ENCODE assay signal across 10 cellular contexts in genomic region chr2:60925994-60926750, GRCh38. TPM values are rescaled to one million over a fixed set of nuclear protein-coding genes. Genes with fewer than 3 reads are reported as not detected.
DNase-seq lines count a peak whose midpoint lies in the region; ATAC-seq, FAIRE-seq and TF ChIP-seq lines count a peak whose summit lies in the region.
"Had no signal": no experiment of that assay in that cellular context is flagged by ENCODE, and none has a peak within 500 bp of the region (broad histone marks: within the 10 kb centered on the region; RNA-seq: fewer than 3 reads in every experiment).

No MANE protein-coding gene starts in this region.

- no peaks in the 10 kb centered on the region for H3K27me3 ChIP-seq in bronchial epithelial cell (ENCODE audit: control insufficient read depth, insufficient read depth, low read length)
- H3K27me3 ChIP-seq in naive thymus-derived CD4-positive, alpha-beta T cell (ENCODE audit: control insufficient read depth in 2 of 2, insufficient read depth in 2 of 2, low read length in 2 of 2) = peaks cover 0 to 3% of the 10 kb centered on the region in 2 donors

- CTCF ChIA-PET in naive thymus-derived CD4-positive, alpha-beta T cell (lab: Charles Lee) = interaction anchor here (0.7 kb wide), 1 partner anchor 389 kb away, joined by 3 read pairs; no protein-coding TSS in a partner anchor
- CTCF ChIA-PET in activated CD8-positive, alpha-beta T cell treated with anti-CD3 and anti-CD28 coated beads for 36 hours (lab: Charles Lee) = interaction anchor here (1.5 to 1.7 kb wide), 2 partner anchors 56 to 121 kb away, joined by 3 to 5 read pairs; no protein-coding TSS in a partner anchor

- H3K27ac ChIP-seq in naive thymus-derived CD4-positive, alpha-beta T cell (ENCODE audit: low read depth, low read length) = no peak overlapping the region

- H3K27me3 Mint-ChIP-seq in naive thymus-derived CD4-positive, alpha-beta T cell = no peaks in the 10 kb centered on the region
- H3K27me3 Mint-ChIP-seq in activated CD8-positive, alpha-beta T cell treated with anti-CD3 and anti-CD28 coated beads for 36 hours = no peaks in the 10 kb centered on the region

- no peak for TF ChIP-seq POLR2A in NB4 (IDR thresholded peaks at IDR 0.05; ENCODE audit: extremely low read depth, insufficient read length)

- H3K4me3 ChIP-seq in NB4 (ENCODE audit: low read depth, low read length) (no peak overlapping the region), bronchial epithelial cell (ENCODE audit: low read depth, low read length) (no peak overlapping the region)
- no peak overlapping the region for H3K4me3 ChIP-seq in naive thymus-derived CD4-positive, alpha-beta T cell (ENCODE audit: low read length)

- intact Hi-C loops in naive thymus-derived CD4-positive, alpha-beta T cell (cut with micrococcal nuclease) = no loop called here
- intact Hi-C loops in activated CD8-positive, alpha-beta T cell treated with anti-CD3 and anti-CD28 coated beads for 36 hours (cut with micrococcal nuclease) = no loop called here

- DNase-seq in NCI-H2196 (lab: John Stamatoyannopoulos, UW; ENCODE audit: unreplicated experiment) (peak; percentile 10), NCI-H2196 treated with DMSO at 0.1 percent for 48 hours (lab: John Stamatoyannopoulos, UW; ENCODE audit: unreplicated experiment) (no peak), NB4 (ENCODE audit: low read depth) (peak; percentile 49), bronchial epithelial cell (ENCODE audit: low read depth) (peak; percentile 53), GM20000 (ENCODE audit: low spot score) (no peak), UCSD-AML1 (lab: John Stamatoyannopoulos, UW; ENCODE audit: unreplicated experiment) (no peak)
- DNase-seq in naive thymus-derived CD4-positive, alpha-beta T cell = no peak
- DNase-seq in activated CD8-positive, alpha-beta T cell treated with anti-CD3 and anti-CD28 coated beads for 36 hours = no peak
- DNase-seq: left colon, T1000 had no signal

- TF ChIP-seq CTCF in NB4 (IDR thresholded peaks at IDR 0.05; ENCODE audit: low read depth, low read length) (no peak), bronchial epithelial cell (IDR thresholded peaks at IDR 0.05; ENCODE audit: insufficient read depth, low read length, severe bottlenecking) (no peak), GM20000 (IDR thresholded peaks at IDR 0.05; ENCODE audit: extremely low read depth, missing control alignments) (no peak)
- TF ChIP-seq CTCF in activated CD8-positive, alpha-beta T cell treated with anti-CD3 and anti-CD28 coated beads for 36 hours (IDR thresholded peaks at IDR 0.05) = no peak

- peaks cover 0 to 12% (median 4%) of the 10 kb centered on the region in 7 donors for H3K4me1 Mint-ChIP-seq in naive thymus-derived CD4-positive, alpha-beta T cell
- no peaks in the 10 kb centered on the region for H3K4me1 Mint-ChIP-seq in activated CD8-positive, alpha-beta T cell treated with anti-CD3 and anti-CD28 coated beads for 36 hours (ENCODE audit: low read depth)

- H3K36me3 ChIP-seq in bronchial epithelial cell (ENCODE audit: control insufficient read depth, insufficient read depth, low read length) = peaks cover 10% of the 10 kb centered on the region
- H3K36me3 ChIP-seq in naive thymus-derived CD4-positive, alpha-beta T cell (ENCODE audit: control insufficient read depth in 2 of 3, insufficient read depth in 3 of 3, low read length in 3 of 3) = peaks cover 10 to 30% (median 14%) of the 10 kb centered on the region in 3 experiments

- peaks cover 29 to 48% (median 45%) of the 10 kb centered on the region in 5 donors for H3K36me3 Mint-ChIP-seq in naive thymus-derived CD4-positive, alpha-beta T cell
- peaks cover 59% of the 10 kb centered on the region for H3K36me3 Mint-ChIP-seq in activated CD8-positive, alpha-beta T cell treated with anti-CD3 and anti-CD28 coated beads for 36 hours (ENCODE audit: low read depth)

- H3K27ac Mint-ChIP-seq in naive thymus-derived CD4-positive, alpha-beta T cell = peak overlapping the region in 1 of 9 donors; percentile 81
- no peak overlapping the region for H3K27ac Mint-ChIP-seq in activated CD8-positive, alpha-beta T cell treated with anti-CD3 and anti-CD28 coated beads for 36 hours

- H3K4me1 ChIP-seq in naive thymus-derived CD4-positive, alpha-beta T cell (ENCODE audit: control insufficient read depth in 2 of 2, insufficient read depth in 2 of 2, low read length in 2 of 2) = no peaks in the 10 kb centered on the region

- no peaks in the 10 kb centered on the region for H3K9me3 ChIP-seq in naive thymus-derived CD4-positive, alpha-beta T cell (ENCODE audit: control insufficient read depth in 2 of 3, low read length in 3 of 3)

- H3K9me3 Mint-ChIP-seq in naive thymus-derived CD4-positive, alpha-beta T cell = peaks cover 0 to 3% (median 0%) of the 10 kb centered on the region in 11 donors
- H3K9me3 Mint-ChIP-seq in activated CD8-positive, alpha-beta T cell treated with anti-CD3 and anti-CD28 coated beads for 36 hours = peaks cover 7% of the 10 kb centered on the region

- no peak overlapping the region for H3K4me3 Mint-ChIP-seq in naive thymus-derived CD4-positive, alpha-beta T cell
- no peak overlapping the region for H3K4me3 Mint-ChIP-seq in activated CD8-positive, alpha-beta T cell treated with anti-CD3 and anti-CD28 coated beads for 36 hours

- FAIRE-seq in bronchial epithelial cell (lab: Jason Lieb, UNC) = no peak

- POLR2A ChIA-PET in naive thymus-derived CD4-positive, alpha-beta T cell (lab: Charles Lee) = interaction anchor here (0.8 kb wide), 1 partner anchor 254 kb away, joined by 4 read pairs; no protein-coding TSS in a partner anchor
- POLR2A ChIA-PET in activated CD8-positive, alpha-beta T cell treated with anti-CD3 and anti-CD28 coated beads for 36 hours (lab: Charles Lee) = interaction anchor here (0.6 to 0.9 kb wide), 2 partner anchors 11 to 220 kb away, joined by 3 read pairs; no protein-coding TSS in a partner anchor

- peak; percentile 39 for ATAC-seq in naive thymus-derived CD4-positive, alpha-beta T cell
- ATAC-seq in activated CD8-positive, alpha-beta T cell treated with anti-CD3 and anti-CD28 coated beads for 36 hours = no peak
- ATAC-seq: left colon had no signal

RNA-seq across cellular contexts. Expression of gene REL, which starts 44.8 kb away (rescaled TPM):
- 8.6 and 9.0 TPM in 2 replicates for total RNA-seq in bronchial epithelial cell
- total RNA-seq in naive thymus-derived CD4-positive, alpha-beta T cell = 10 to 100 TPM; 18.9 to 78.8 (median 26.4) TPM
- polyA plus RNA-seq in naive thymus-derived CD4-positive, alpha-beta T cell = 10 to 100 TPM; 10.9 to 12.0 TPM
- 10 to 100 TPM; 84.7 to 85.3 TPM for total RNA-seq in activated CD8-positive, alpha-beta T cell treated with anti-CD3 and anti-CD28 coated beads for 36 hours

Comparison
In these comparisons a context has a peak if more than half of its experiments do, and no peak if none do; other contexts are left out.
1. DNase-seq: peak in NCI-H2196 (single experiment), NB4 (single experiment) and bronchial epithelial cell (single experiment); none in NCI-H2196 treated with DMSO at 0.1 percent for 48 hours (single experiment), naive thymus-derived CD4-positive, alpha-beta T cell (0 of 9), GM20000 (single experiment), activated CD8-positive, alpha-beta T cell treated with anti-CD3 and anti-CD28 coated beads for 36 hours (single experiment) and UCSD-AML1 (single experiment).